Comparison of ENCODE assay signal across 13 cellular contexts in genomic region chrY:13738618-13739017, GRCh38. TPM values are rescaled to one million over a fixed set of nuclear protein-coding genes. Genes with fewer than 3 reads are reported as not detected.
DNase-seq lines count a peak whose midpoint lies in the region; ATAC-seq and TF ChIP-seq lines count a peak whose summit lies in the region.
"Had no signal": no experiment of that assay in that cellular context is flagged by ENCODE, and none has a peak within 500 bp of the region (broad histone marks: within the 10 kb centered on the region; RNA-seq: fewer than 3 reads in every experiment).

No MANE protein-coding gene starts in this region.

- H3K4me1 ChIP-seq in cardiac muscle cell (ENCODE audit: low read depth) (no peaks in the 10 kb centered on the region), heart left ventricle (no peaks in the 10 kb centered on the region), OCI-LY7 (ENCODE audit: insufficient read depth, low read length, poor library complexity, severe bottlenecking) (no peaks in the 10 kb centered on the region), fibroblast of lung (ENCODE audit: control insufficient read depth, extremely low read depth, insufficient read depth, low read length) (no peaks in the 10 kb centered on the region), gastrocnemius medialis (no peaks in the 10 kb centered on the region), SK-N-SH (ENCODE audit: control insufficient read depth in 1 of 2, insufficient read depth in 2 of 2, low read depth in 1 of 2, low read length in 1 of 2) (no peaks in the 10 kb centered on the region)
- H3K4me1 ChIP-seq: BLaER1, right lobe of liver had no signal

- in situ Hi-C loops in gastrocnemius medialis (cut with MboI; ENCODE audit: low sequenced_read_pairs in 4 of 4), result no loop called here

- TF ChIP-seq CTCF in cardiac muscle cell (IDR thresholded peaks at IDR 0.05; ENCODE audit: low read depth, low read length) (peak; percentile 22), heart left ventricle (IDR thresholded peaks at IDR 0.05) (peak in 6 of 12 donors; percentile 26 to 53 (median 46)), OCI-LY7 (conservative IDR thresholded peaks at IDR 0.05; ENCODE audit: low read length) (peak; percentile 75), fibroblast of lung (conservative IDR thresholded peaks at IDR 0.05 in 1 of 2, IDR thresholded peaks at IDR 0.05 in 1 of 2; ENCODE audit: low read depth in 1 of 2, low read length in 2 of 2) (peak; percentile 28 to 31), gastrocnemius medialis (IDR thresholded peaks at IDR 0.05 in 4 of 5, conservative IDR thresholded peaks at IDR 0.05 in 1 of 5) (no peak), SK-N-SH (IDR thresholded peaks at IDR 0.05) (no peak)

- H3K36me3 ChIP-seq in cardiac muscle cell (no peaks in the 10 kb centered on the region), heart left ventricle (no peaks in the 10 kb centered on the region), OCI-LY7 (ENCODE audit: insufficient read depth, low read length) (no peaks in the 10 kb centered on the region), fibroblast of lung (ENCODE audit: control insufficient read depth, insufficient read depth, low read length) (no peaks in the 10 kb centered on the region), gastrocnemius medialis (no peaks in the 10 kb centered on the region), SK-N-SH (replicated peaks in 1 of 2; ENCODE audit: control insufficient read depth in 1 of 2, insufficient read depth in 2 of 2, low read length in 1 of 2) (no peaks in the 10 kb centered on the region)
- H3K36me3 ChIP-seq: BLaER1, right lobe of liver had no signal

- H3K9me3 ChIP-seq in cardiac muscle cell (ENCODE audit: low read depth) (no peaks in the 10 kb centered on the region), heart left ventricle (no peaks in the 10 kb centered on the region), OCI-LY7 (ENCODE audit: low read length) (no peaks in the 10 kb centered on the region), fibroblast of lung (ENCODE audit: control insufficient read depth, insufficient read depth, low read depth, low read length) (no peaks in the 10 kb centered on the region), gastrocnemius medialis (no peaks in the 10 kb centered on the region), SK-N-SH (no peaks in the 10 kb centered on the region)
- H3K9me3 ChIP-seq: BLaER1, right lobe of liver had no signal

- H3K79me2 ChIP-seq in OCI-LY7 (ENCODE audit: insufficient read depth, low read depth, low read length) (no peaks in the 10 kb centered on the region), fibroblast of lung (ENCODE audit: control insufficient read depth, insufficient read depth, low read length) (no peaks in the 10 kb centered on the region), SK-N-SH (ENCODE audit: insufficient read depth) (no peaks in the 10 kb centered on the region)

- ATAC-seq in heart left ventricle, result no peak
- ATAC-seq in gastrocnemius medialis, result no peak
- ATAC-seq: stimulated activated memory B cell treated with anti-CD40 and anti-IgM and Interleukin-4, amounts not matched to agents 10 μg/mL and 1 μg/mL and 100 μg/mL, for 72 hours had no signal

- H3K27me3 ChIP-seq in cardiac muscle cell (no peaks in the 10 kb centered on the region), heart left ventricle (no peaks in the 10 kb centered on the region), fibroblast of lung (ENCODE audit: control insufficient read depth, insufficient read depth, low read length) (no peaks in the 10 kb centered on the region), gastrocnemius medialis (no peaks in the 10 kb centered on the region), SK-N-SH (ENCODE audit: insufficient read depth) (no peaks in the 10 kb centered on the region)
- H3K27me3 ChIP-seq: BLaER1, right lobe of liver had no signal

- 16 to 19% methylated on average over 10 of the region's 10 CpGs; no CpG with 5 or more reads in 2 of the 4 donors for WGBS in heart left ventricle, 4 donors
- no CpG with 5 or more reads among the region's 10 CpGs for WGBS in SK-N-SH (ENCODE audit: low lambda C conversion rate)

- no peak overlapping the region for H2AFZ ChIP-seq in OCI-LY7 (ENCODE audit: low read length)
- no peak overlapping the region for H2AFZ ChIP-seq in fibroblast of lung (ENCODE audit: low read length)
- H2AFZ ChIP-seq in SK-N-SH (ENCODE audit: low read depth), result no peak overlapping the region

- TF ChIP-seq POLR2A in heart left ventricle (IDR thresholded peaks at IDR 0.05), result no peak
- TF ChIP-seq POLR2A in gastrocnemius medialis (IDR thresholded peaks at IDR 0.05), result no peak

- H3F3A ChIP-seq in SK-N-SH (replicated peaks; ENCODE audit: insufficient read depth), result no peaks in the 10 kb centered on the region

- TF ChIP-seq RAD21 in SK-N-SH (IDR thresholded peaks at IDR 0.05; ENCODE audit: low read length), result no peak

- intact Hi-C loops in heart left ventricle (cut with DNase I) (no loop called here), OCI-LY7 (cut with micrococcal nuclease; ENCODE audit: unreplicated experiment) (no loop called here), gastrocnemius medialis (cut with DNase I; ENCODE audit: low total_unique reads) (no loop called here)

- H3K9me2 ChIP-seq in OCI-LY7 (ENCODE audit: insufficient read depth, low read length) (no peaks in the 10 kb centered on the region), SK-N-SH (no peaks in the 10 kb centered on the region)

- TF ChIP-seq EP300 in SK-N-SH (IDR thresholded peaks at IDR 0.05; ENCODE audit: borderline replicate concordance in 1 of 2, low read depth in 1 of 2, low read length in 1 of 2), result no peak

- CTCF ChIA-PET in OCI-LY7 (lab: Charles Lee; ENCODE audit: unreplicated experiment) (no interaction called here), SK-N-SH (lab: Yijun Ruan, JAX) (no interaction called here)

- H4K20me1 ChIP-seq in OCI-LY7 (ENCODE audit: insufficient read depth, low read length) (no peaks in the 10 kb centered on the region), fibroblast of lung (ENCODE audit: control insufficient read depth, extremely low read depth, insufficient read depth, low read length) (no peaks in the 10 kb centered on the region), SK-N-SH (ENCODE audit: insufficient read depth) (no peaks in the 10 kb centered on the region)
- H4K20me1 ChIP-seq: BLaER1 had no signal

- no peak overlapping the region for H3K27ac ChIP-seq in cardiac muscle cell
- H3K27ac ChIP-seq in heart left ventricle, result no peak overlapping the region
- no peak overlapping the region for H3K27ac ChIP-seq in OCI-LY7 (ENCODE audit: low read depth, low read length, poor library complexity, severe bottlenecking)
- H3K27ac ChIP-seq in fibroblast of lung (ENCODE audit: insufficient read depth, low read length), result no peak overlapping the region
- no peak overlapping the region for H3K27ac ChIP-seq in gastrocnemius medialis
- H3K27ac ChIP-seq in SK-N-SH (ENCODE audit: low read depth in 2 of 2, low read length in 1 of 2), result no peak overlapping the region
- H3K27ac ChIP-seq: BLaER1, right lobe of liver had no signal

- no peak overlapping the region for H3K9ac ChIP-seq in fibroblast of lung (ENCODE audit: insufficient read depth, low read length)
- no peak overlapping the region for H3K9ac ChIP-seq in SK-N-SH
- H3K9ac ChIP-seq: BLaER1 had no signal

- BruUV-seq in OCI-LY7 (replicated peaks; lab: Mats Ljungman, UMichigan), result no TSS peak

- DNase-seq in cardiac muscle cell (ENCODE audit: low read depth in 1 of 2, low spot score in 1 of 2) (peak in 1 of 2 donors; percentile 9), heart left ventricle (no peak), OCI-LY7 (ENCODE audit: low spot score) (peak; percentile 29), fibroblast of lung (ENCODE audit: low read depth in 2 of 2) (peak in 1 of 2 donors; percentile 2), superior temporal gyrus (ENCODE audit: extremely low spot score) (peak; percentile 73), gastrocnemius medialis (no peak), NCI-H187 treated with DMSO at 0.1 percent for 48 hours (lab: John Stamatoyannopoulos, UW) (no peak), SK-N-SH (no peak)
- DNase-seq: H9, NCI-H226, right lobe of liver had no signal

- H3K4me3 ChIP-seq in cardiac muscle cell (no peak overlapping the region), heart left ventricle (no peak overlapping the region), OCI-LY7 (ENCODE audit: low read depth, low read length, poor library complexity, severe bottlenecking) (no peak overlapping the region), fibroblast of lung (replicated peaks in 1 of 4; ENCODE audit: control extremely low read depth in 1 of 4, insufficient read depth in 1 of 4, low read depth in 3 of 4, low read length in 4 of 4) (no peak overlapping the region), gastrocnemius medialis (no peak overlapping the region), SK-N-SH (ENCODE audit: low read depth in 2 of 2, low read length in 1 of 2) (no peak overlapping the region)
- H3K4me3 ChIP-seq: BLaER1, right lobe of liver had no signal

- POLR2A ChIA-PET in OCI-LY7 (lab: Charles Lee), result no interaction called here
- POLR2A ChIA-PET in SK-N-SH (lab: Yijun Ruan, JAX), result no interaction called here

- H3K4me2 ChIP-seq in OCI-LY7 (ENCODE audit: low read length) (no peak overlapping the region), fibroblast of lung (ENCODE audit: extremely low read depth, insufficient read depth, low read length) (no peak overlapping the region), SK-N-SH (no peak overlapping the region)
- H3K4me2 ChIP-seq: BLaER1 had no signal

TF ChIP-seq in SK-N-SH, 30 proteins besides CTCF, POLR2A, EP300 and RAD21 (continues in another document):
- TF ChIP-seq YY1 (IDR thresholded peaks at IDR 0.05; ENCODE audit: low read depth) (no peak), RXRA (IDR thresholded peaks at IDR 0.05; ENCODE audit: borderline replicate concordance, low read depth) (no peak), ELF1 (IDR thresholded peaks at IDR 0.05) (no peak), FOXM1 (IDR thresholded peaks at IDR 0.05; ENCODE audit: low read depth) (no peak), NRF1 (IDR thresholded peaks at IDR 0.05; ENCODE audit: low read depth, low read length) (no peak), EZH2phosphoT487 (IDR thresholded peaks at IDR 0.05; ENCODE audit: borderline replicate concordance, low read depth) (no peak), JUND (IDR thresholded peaks at IDR 0.05) (no peak)

RNA-seq across cellular contexts. Expression of gene TMSB4Y, which starts 34.9 kb away (rescaled TPM):
- total RNA-seq in cardiac muscle cell, result not detected in 2 replicates
- polyA plus RNA-seq in cardiac muscle cell, result not detected in 2 replicates
- 1 to 10 TPM in 2 of 9 donors, under 1 TPM in 2, not detected in 5; 0.93 to 2.2 (median 1.1) TPM for total RNA-seq in heart left ventricle
- under 1 TPM; 0.53 to 0.65 TPM for polyA plus RNA-seq in heart left ventricle
- total RNA-seq in OCI-LY7 (2014; rRNA removed; shearing (Covaris generic)), result 8.6 and 9.7 TPM in 2 replicates
- total RNA-seq in OCI-LY7 (2022), result 4.7 and 5.8 TPM in 2 replicates
- total RNA-seq in fibroblast of lung, result 0.26 TPM in 1 of 2 replicates, not detected in the other
- polyA plus RNA-seq in fibroblast of lung, result 0.58 TPM in 1 of 2 replicates, not detected in the other
- 0.37 TPM in 1 of 2 replicates, not detected in the other for polyA plus RNA-seq in fibroblast of lung (2012)
- polyA minus RNA-seq in fibroblast of lung (ENCODE audit: low replicate concordance), result not detected in 2 replicates
- total RNA-seq in gastrocnemius medialis, result not detected
- not detected in 2 replicates for polyA plus RNA-seq in SK-N-SH (2012; rRNA removed)
- polyA plus RNA-seq in SK-N-SH (2012; cell fraction: cytosol; rRNA removed), result not detected in 2 replicates
- polyA plus RNA-seq in SK-N-SH (2012; cell fraction: nucleus; rRNA removed), result not detected in 2 replicates
- total RNA-seq: H9 had no signal

Comparison
In these comparisons a context has a peak if more than half of its experiments do, and no peak if none do; other contexts are left out.
1. DNase-seq: peak in OCI-LY7 (single experiment) and superior temporal gyrus (single experiment); none in heart left ventricle (0 of 5), gastrocnemius medialis (0 of 2), NCI-H187 treated with DMSO at 0.1 percent for 48 hours (single experiment) and SK-N-SH (single experiment).
2. CTCF ChIP-seq: peak in cardiac muscle cell (single experiment), OCI-LY7 (single experiment) and fibroblast of lung (2 of 2); none in gastrocnemius medialis (0 of 5) and SK-N-SH (single experiment).